1 cellular context compared by ENCODE assay signal in genomic region chr17:77772461-77772897, GRCh38.
A peak's percentile ranks its signal among the peaks of the same experiment; 100 is the strongest.
TF ChIP-seq lines count a peak whose summit lies in the region.

No MANE protein-coding gene starts in this region.

TF ChIP-seq in HepG2, 621 proteins besides CTCF, POLR2A, EP300 and RAD21 (continued from another document and continues in another):
- TF ChIP-seq PATZ1 (CRISPR knock-in tag; IDR thresholded peaks at IDR 0.05) (peak; percentile 68), ZNF547 (CRISPR knock-in tag; IDR thresholded peaks at IDR 0.05) (no peak), ZNF225 (CRISPR knock-in tag; IDR thresholded peaks at IDR 0.05) (peak; percentile 45; the same call in 1 of the 2 replicates), NFKB2 (CRISPR knock-in tag; IDR thresholded peaks at IDR 0.05; ENCODE audit: borderline replicate concordance) (peak; percentile 37; the same call in 1 of the 2 replicates), IKZF1 (IDR thresholded peaks at IDR 0.05) (no peak), CHCHD3 (CRISPR knock-in tag; IDR thresholded peaks at IDR 0.05) (no peak), ZSCAN9 (CRISPR knock-in tag; IDR thresholded peaks at IDR 0.05; ENCODE audit: borderline replicate concordance) (no peak), ZNF839 (CRISPR knock-in tag; IDR thresholded peaks at IDR 0.05; ENCODE audit: borderline replicate concordance) (peak; percentile 80; the same call in 1 of the 2 replicates), ZMYM3 (CRISPR knock-in tag; IDR thresholded peaks at IDR 0.05) (no peak), GABPB1 (CRISPR knock-in tag; IDR thresholded peaks at IDR 0.05) (peak; percentile 24; the same call in 1 of the 2 replicates), ZFP36L2 (CRISPR knock-in tag; IDR thresholded peaks at IDR 0.05) (no peak), IRF1 (CRISPR knock-in tag; IDR thresholded peaks at IDR 0.05; ENCODE audit: low read depth) (no peak), LCORL (IDR thresholded peaks at IDR 0.05) (no peak), LCORL (CRISPR knock-in tag; IDR thresholded peaks at IDR 0.05) (no peak), FOXJ3 (CRISPR knock-in tag; IDR thresholded peaks at IDR 0.05; ENCODE audit: borderline replicate concordance) (no peak), CENPX (CRISPR knock-in tag; IDR thresholded peaks at IDR 0.05) (no peak), SETDB1 (CRISPR knock-in tag; IDR thresholded peaks at IDR 0.05; ENCODE audit: borderline replicate concordance) (no peak), DRAP1 (CRISPR knock-in tag; IDR thresholded peaks at IDR 0.05) (0 out of 2 replicates have a peak, but pooled peaks have one; percentile 12), ZNF484 (CRISPR knock-in tag; IDR thresholded peaks at IDR 0.05; ENCODE audit: borderline replicate concordance, low read depth) (no peak), ZEB1 (IDR thresholded peaks at IDR 0.05; ENCODE audit: insufficient replicate concordance, low read depth) (no peak), ZNF672 (CRISPR knock-in tag; IDR thresholded peaks at IDR 0.05) (no peak), BCL6 (CRISPR knock-in tag; IDR thresholded peaks at IDR 0.05) (no peak), MTF2 (CRISPR knock-in tag; IDR thresholded peaks at IDR 0.05; ENCODE audit: borderline replicate concordance) (peak; percentile 62; the same call in 1 of the 2 replicates), ZNF83 (CRISPR knock-in tag; IDR thresholded peaks at IDR 0.05; ENCODE audit: borderline replicate concordance) (no peak), ZFP91 (CRISPR knock-in tag; IDR thresholded peaks at IDR 0.05; ENCODE audit: borderline replicate concordance) (peak; percentile 39; the same call in 1 of the 2 replicates), ZNF589 (CRISPR knock-in tag; conservative IDR thresholded peaks at IDR 0.05) (no peak), ZNF879 (CRISPR knock-in tag; IDR thresholded peaks at IDR 0.05) (no peak), KDM3A (CRISPR knock-in tag; IDR thresholded peaks at IDR 0.05; ENCODE audit: low read depth) (0 out of 2 replicates have a peak, but pooled peaks have one; percentile 42), ZNF552 (CRISPR knock-in tag; IDR thresholded peaks at IDR 0.05; ENCODE audit: borderline replicate concordance) (no peak), CBX5 (CRISPR knock-in tag; IDR thresholded peaks at IDR 0.05; ENCODE audit: borderline replicate concordance) (no peak), RBM22 (optimal IDR thresholded peaks at IDR 0.05; ENCODE audit: low read length) (no peak), BRCA1 (CRISPR knock-in tag; IDR thresholded peaks at IDR 0.05) (no peak), MYC (CRISPR knock-in tag; IDR thresholded peaks at IDR 0.05; ENCODE audit: borderline replicate concordance) (peak; percentile 40; the same call in 1 of the 2 replicates), ZNF616 (CRISPR knock-in tag; IDR thresholded peaks at IDR 0.05; ENCODE audit: low read depth) (no peak), PHF21A (CRISPR knock-in tag; IDR thresholded peaks at IDR 0.05) (no peak), TIGD3 (CRISPR knock-in tag; IDR thresholded peaks at IDR 0.05; ENCODE audit: borderline replicate concordance) (no peak), KLF13 (CRISPR knock-in tag; IDR thresholded peaks at IDR 0.05) (no peak), ARNT2 (CRISPR knock-in tag; IDR thresholded peaks at IDR 0.05; ENCODE audit: low read depth) (peak; percentile 38; the same call in 1 of the 2 replicates), ZNF251 (CRISPR knock-in tag; IDR thresholded peaks at IDR 0.05) (no peak), ZNF557 (CRISPR knock-in tag; IDR thresholded peaks at IDR 0.05) (no peak), GFI1 (CRISPR knock-in tag; IDR thresholded peaks at IDR 0.05; ENCODE audit: borderline replicate concordance) (no peak), JUNB (CRISPR knock-in tag; IDR thresholded peaks at IDR 0.05; ENCODE audit: borderline replicate concordance) (no peak)
- TF ChIP-seq, protein P1, sequence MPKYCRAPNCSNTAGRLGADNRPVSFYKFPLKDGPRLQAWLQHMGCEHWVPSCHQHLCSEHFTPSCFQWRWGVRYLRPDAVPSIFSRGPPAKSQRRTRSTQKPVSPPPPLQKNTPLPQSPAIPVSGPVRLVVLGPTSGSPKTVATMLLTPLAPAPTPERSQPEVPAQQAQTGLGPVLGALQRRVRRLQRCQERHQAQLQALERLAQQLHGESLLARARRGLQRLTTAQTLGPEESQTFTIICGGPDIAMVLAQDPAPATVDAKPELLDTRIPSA (CRISPR knock-in tag; IDR thresholded peaks at IDR 0.05; ENCODE audit: borderline replicate concordance): no peak
- TF ChIP-seq, protein P2, sequence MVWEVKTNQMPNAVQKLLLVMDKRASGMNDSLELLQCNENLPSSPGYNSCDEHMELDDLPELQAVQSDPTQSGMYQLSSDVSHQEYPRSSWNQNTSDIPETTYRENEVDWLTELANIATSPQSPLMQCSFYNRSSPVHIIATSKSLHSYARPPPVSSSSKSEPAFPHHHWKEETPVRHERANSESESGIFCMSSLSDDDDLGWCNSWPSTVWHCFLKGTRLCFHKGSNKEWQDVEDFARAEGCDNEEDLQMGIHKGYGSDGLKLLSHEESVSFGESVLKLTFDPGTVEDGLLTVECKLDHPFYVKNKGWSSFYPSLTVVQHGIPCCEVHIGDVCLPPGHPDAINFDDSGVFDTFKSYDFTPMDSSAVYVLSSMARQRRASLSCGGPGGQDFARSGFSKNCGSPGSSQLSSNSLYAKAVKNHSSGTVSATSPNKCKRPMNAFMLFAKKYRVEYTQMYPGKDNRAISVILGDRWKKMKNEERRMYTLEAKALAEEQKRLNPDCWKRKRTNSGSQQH (CRISPR knock-in tag; IDR thresholded peaks at IDR 0.05; ENCODE audit: low read depth): no peak
- TF ChIP-seq, protein P3, sequence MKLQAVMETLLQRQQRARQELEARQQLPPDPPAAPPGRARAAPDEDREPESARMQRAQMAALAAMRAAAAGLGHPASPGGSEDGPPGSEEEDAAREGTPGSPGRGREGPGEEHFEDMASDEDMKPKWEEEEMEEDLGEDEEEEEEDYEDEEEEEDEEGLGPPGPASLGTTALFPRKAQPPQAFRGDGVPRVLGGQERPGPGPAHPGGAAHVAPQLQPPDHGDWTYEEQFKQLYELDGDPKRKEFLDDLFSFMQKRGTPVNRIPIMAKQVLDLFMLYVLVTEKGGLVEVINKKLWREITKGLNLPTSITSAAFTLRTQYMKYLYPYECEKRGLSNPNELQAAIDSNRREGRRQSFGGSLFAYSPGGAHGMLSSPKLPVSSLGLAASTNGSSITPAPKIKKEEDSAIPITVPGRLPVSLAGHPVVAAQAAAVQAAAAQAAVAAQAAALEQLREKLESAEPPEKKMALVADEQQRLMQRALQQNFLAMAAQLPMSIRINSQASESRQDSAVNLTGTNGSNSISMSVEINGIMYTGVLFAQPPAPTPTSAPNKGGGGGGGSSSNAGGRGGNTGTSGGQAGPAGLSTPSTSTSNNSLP (IDR thresholded peaks at IDR 0.05; ENCODE audit: low read depth, low read length): no peak
- TF ChIP-seq, protein P4, sequence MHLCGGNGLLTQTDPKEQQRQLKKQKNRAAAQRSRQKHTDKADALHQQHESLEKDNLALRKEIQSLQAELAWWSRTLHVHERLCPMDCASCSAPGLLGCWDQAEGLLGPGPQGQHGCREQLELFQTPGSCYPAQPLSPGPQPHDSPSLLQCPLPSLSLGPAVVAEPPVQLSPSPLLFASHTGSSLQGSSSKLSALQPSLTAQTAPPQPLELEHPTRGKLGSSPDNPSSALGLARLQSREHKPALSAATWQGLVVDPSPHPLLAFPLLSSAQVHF (CRISPR knock-in tag; IDR thresholded peaks at IDR 0.05): no peak
- TF ChIP-seq, protein P5, sequence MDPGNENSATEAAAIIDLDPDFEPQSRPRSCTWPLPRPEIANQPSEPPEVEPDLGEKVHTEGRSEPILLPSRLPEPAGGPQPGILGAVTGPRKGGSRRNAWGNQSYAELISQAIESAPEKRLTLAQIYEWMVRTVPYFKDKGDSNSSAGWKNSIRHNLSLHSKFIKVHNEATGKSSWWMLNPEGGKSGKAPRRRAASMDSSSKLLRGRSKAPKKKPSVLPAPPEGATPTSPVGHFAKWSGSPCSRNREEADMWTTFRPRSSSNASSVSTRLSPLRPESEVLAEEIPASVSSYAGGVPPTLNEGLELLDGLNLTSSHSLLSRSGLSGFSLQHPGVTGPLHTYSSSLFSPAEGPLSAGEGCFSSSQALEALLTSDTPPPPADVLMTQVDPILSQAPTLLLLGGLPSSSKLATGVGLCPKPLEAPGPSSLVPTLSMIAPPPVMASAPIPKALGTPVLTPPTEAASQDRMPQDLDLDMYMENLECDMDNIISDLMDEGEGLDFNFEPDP (CRISPR knock-in tag; conservative IDR thresholded peaks at IDR 0.05): no peak
- TF ChIP-seq, protein P6, sequence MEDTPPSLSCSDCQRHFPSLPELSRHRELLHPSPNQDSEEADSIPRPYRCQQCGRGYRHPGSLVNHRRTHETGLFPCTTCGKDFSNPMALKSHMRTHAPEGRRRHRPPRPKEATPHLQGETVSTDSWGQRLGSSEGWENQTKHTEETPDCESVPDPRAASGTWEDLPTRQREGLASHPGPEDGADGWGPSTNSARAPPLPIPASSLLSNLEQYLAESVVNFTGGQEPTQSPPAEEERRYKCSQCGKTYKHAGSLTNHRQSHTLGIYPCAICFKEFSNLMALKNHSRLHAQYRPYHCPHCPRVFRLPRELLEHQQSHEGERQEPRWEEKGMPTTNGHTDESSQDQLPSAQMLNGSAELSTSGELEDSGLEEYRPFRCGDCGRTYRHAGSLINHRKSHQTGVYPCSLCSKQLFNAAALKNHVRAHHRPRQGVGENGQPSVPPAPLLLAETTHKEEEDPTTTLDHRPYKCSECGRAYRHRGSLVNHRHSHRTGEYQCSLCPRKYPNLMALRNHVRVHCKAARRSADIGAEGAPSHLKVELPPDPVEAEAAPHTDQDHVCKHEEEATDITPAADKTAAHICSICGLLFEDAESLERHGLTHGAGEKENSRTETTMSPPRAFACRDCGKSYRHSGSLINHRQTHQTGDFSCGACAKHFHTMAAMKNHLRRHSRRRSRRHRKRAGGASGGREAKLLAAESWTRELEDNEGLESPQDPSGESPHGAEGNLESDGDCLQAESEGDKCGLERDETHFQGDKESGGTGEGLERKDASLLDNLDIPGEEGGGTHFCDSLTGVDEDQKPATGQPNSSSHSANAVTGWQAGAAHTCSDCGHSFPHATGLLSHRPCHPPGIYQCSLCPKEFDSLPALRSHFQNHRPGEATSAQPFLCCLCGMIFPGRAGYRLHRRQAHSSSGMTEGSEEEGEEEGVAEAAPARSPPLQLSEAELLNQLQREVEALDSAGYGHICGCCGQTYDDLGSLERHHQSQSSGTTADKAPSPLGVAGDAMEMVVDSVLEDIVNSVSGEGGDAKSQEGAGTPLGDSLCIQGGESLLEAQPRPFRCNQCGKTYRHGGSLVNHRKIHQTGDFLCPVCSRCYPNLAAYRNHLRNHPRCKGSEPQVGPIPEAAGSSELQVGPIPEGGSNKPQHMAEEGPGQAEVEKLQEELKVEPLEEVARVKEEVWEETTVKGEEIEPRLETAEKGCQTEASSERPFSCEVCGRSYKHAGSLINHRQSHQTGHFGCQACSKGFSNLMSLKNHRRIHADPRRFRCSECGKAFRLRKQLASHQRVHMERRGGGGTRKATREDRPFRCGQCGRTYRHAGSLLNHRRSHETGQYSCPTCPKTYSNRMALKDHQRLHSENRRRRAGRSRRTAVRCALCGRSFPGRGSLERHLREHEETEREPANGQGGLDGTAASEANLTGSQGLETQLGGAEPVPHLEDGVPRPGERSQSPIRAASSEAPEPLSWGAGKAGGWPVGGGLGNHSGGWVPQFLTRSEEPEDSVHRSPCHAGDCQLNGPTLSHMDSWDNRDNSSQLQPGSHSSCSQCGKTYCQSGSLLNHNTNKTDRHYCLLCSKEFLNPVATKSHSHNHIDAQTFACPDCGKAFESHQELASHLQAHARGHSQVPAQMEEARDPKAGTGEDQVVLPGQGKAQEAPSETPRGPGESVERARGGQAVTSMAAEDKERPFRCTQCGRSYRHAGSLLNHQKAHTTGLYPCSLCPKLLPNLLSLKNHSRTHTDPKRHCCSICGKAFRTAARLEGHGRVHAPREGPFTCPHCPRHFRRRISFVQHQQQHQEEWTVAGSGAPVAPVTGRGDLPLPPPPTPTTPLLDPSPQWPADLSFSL (CRISPR knock-in tag; IDR thresholded peaks at IDR 0.05): 0 out of 2 replicates have a peak, but pooled peaks have one; percentile 28
